8 cellular contexts compared by ENCODE assay signal in genomic region chr2:144358979-144359541, GRCh38.
DNase-seq lines count a peak whose midpoint lies in the region; ATAC-seq, FAIRE-seq and TF ChIP-seq lines count a peak whose summit lies in the region.

No MANE protein-coding gene starts in this region.

- DNase-seq in AG08396 (ENCODE audit: low spot score) = peak; percentile 14
- DNase-seq in mammary epithelial cell = peak; percentile 56
- no peak for DNase-seq in RWPE1 (ENCODE audit: low spot score)
- no peak for DNase-seq in D721Med (ENCODE audit: insufficient read length, low spot score)
- DNase-seq in esophagus muscularis mucosa (ENCODE audit: extremely low spot score) = no peak
- DNase-seq in coronary artery (ENCODE audit: low spot score) = no peak

- H3K27ac ChIP-seq in mammary epithelial cell (ENCODE audit: insufficient read depth, low read depth, low read length) = no peak overlapping the region
- H3K27ac ChIP-seq in RWPE1 = no peak overlapping the region
- H3K27ac ChIP-seq in esophagus muscularis mucosa (replicated peaks in 1 of 4) = no peak overlapping the region
- peak overlapping the region in 1 of 2 donors; percentile 33 for H3K27ac ChIP-seq in coronary artery

- no peak for TF ChIP-seq EP300 in esophagus muscularis mucosa (IDR thresholded peaks at IDR 0.05)

- intact Hi-C loops in mammary epithelial cell (cut with micrococcal nuclease) (no loop called here), esophagus muscularis mucosa (cut with DNase I) (no loop called here)

- WGBS in mammary epithelial cell (ENCODE audit: low coverage, missing lambda C conversion rate) = 80% methylated on average over 4 of the region's 4 CpGs
- WGBS in esophagus muscularis mucosa = 81% methylated on average over 4 of the region's 4 CpGs

- in situ Hi-C loops in mammary epithelial cell (cut with MboI; ENCODE audit: low sequenced_read_pairs in 2 of 2) = no loop called here

- TSS peak; percentile 97 for BruUV-seq in mammary epithelial cell (replicated peaks; lab: Mats Ljungman, UMichigan)

- CTCF ChIA-PET in mammary epithelial cell (lab: Charles Lee; ENCODE audit: low non-redundant PET) (no interaction called here), RWPE1 (lab: Yijun Ruan, JAX) (interaction anchor here (0.9 kb wide), 1 partner anchor 118 kb away, joined by 5 read pairs; no protein-coding TSS in a partner anchor)

- no peak for TF ChIP-seq CTCF in mammary epithelial cell (conservative IDR thresholded peaks at IDR 0.05 in 1 of 2, IDR thresholded peaks at IDR 0.05 in 1 of 2; ENCODE audit: extremely low read depth in 1 of 2, insufficient read depth in 1 of 2, low read depth in 1 of 2, low read length in 2 of 2)
- TF ChIP-seq CTCF in RWPE1 (conservative IDR thresholded peaks at IDR 0.05; ENCODE audit: low read depth) = no peak
- TF ChIP-seq CTCF in D721Med (IDR thresholded peaks at IDR 0.05; ENCODE audit: insufficient read depth, missing control alignments) = no peak
- TF ChIP-seq CTCF in esophagus muscularis mucosa (IDR thresholded peaks at IDR 0.05) = no peak
- no peak for TF ChIP-seq CTCF in coronary artery (IDR thresholded peaks at IDR 0.05)

- ATAC-seq in GM19328 (IDR thresholded peaks at IDR 0.05; ENCODE audit: unreplicated experiment) (peak; percentile 50), HG03196 (IDR thresholded peaks at IDR 0.05; ENCODE audit: unreplicated experiment) (peak; percentile 66)

- POLR2A ChIA-PET in RWPE1 (lab: Yijun Ruan, JAX; ENCODE audit: low non-redundant PET) = no interaction called here

- H3K36me3 ChIP-seq in mammary epithelial cell (ENCODE audit: insufficient read depth, low read length) (no peaks in the 10 kb centered on the region), esophagus muscularis mucosa (no peaks in the 10 kb centered on the region)

- H3K4me1 ChIP-seq in mammary epithelial cell (ENCODE audit: insufficient read depth, low read length) (peaks cover 18% of the 10 kb centered on the region), esophagus muscularis mucosa (no peaks in the 10 kb centered on the region)

- no peak overlapping the region for H3K4me2 ChIP-seq in mammary epithelial cell (ENCODE audit: insufficient read depth, low read depth, low read length)

- dilution Hi-C loops in mammary epithelial cell (cut with HindIII; ENCODE audit: low sequenced_read_pairs) = no loop called here

- no peak overlapping the region for H3K9ac ChIP-seq in mammary epithelial cell (ENCODE audit: insufficient read depth, low read length)

- H3K27me3 ChIP-seq in mammary epithelial cell (ENCODE audit: insufficient read depth, low read length) (no peaks in the 10 kb centered on the region), esophagus muscularis mucosa (no peaks in the 10 kb centered on the region)

- no peak for FAIRE-seq in D721Med (lab: Jason Lieb, UNC)

- no peak overlapping the region for H3K4me3 ChIP-seq in mammary epithelial cell (replicated peaks in 1 of 3; ENCODE audit: insufficient read depth in 1 of 3, low read depth in 2 of 3, low read length in 3 of 3)
- H3K4me3 ChIP-seq in esophagus muscularis mucosa = no peak overlapping the region
- H3K4me3 ChIP-seq in coronary artery = no peak overlapping the region

- H2AFZ ChIP-seq in mammary epithelial cell (ENCODE audit: low read depth, low read length) = peak overlapping the region; percentile 34

- H4K20me1 ChIP-seq in mammary epithelial cell (ENCODE audit: insufficient read depth, low read length) = no peaks in the 10 kb centered on the region

- no peak for TF ChIP-seq POLR2A in esophagus muscularis mucosa (IDR thresholded peaks at IDR 0.05; ENCODE audit: low read depth)

- no peaks in the 10 kb centered on the region for H3K79me2 ChIP-seq in mammary epithelial cell (ENCODE audit: insufficient read depth, low read length)

- H3K9me3 ChIP-seq in mammary epithelial cell (replicated peaks; ENCODE audit: insufficient read depth, low read length) (no peaks in the 10 kb centered on the region), esophagus muscularis mucosa (no peaks in the 10 kb centered on the region)

Comparison
In these comparisons a context has a peak if more than half of its experiments do, and no peak if none do; other contexts are left out.
1. DNase-seq: peak in AG08396 (single experiment) and mammary epithelial cell (single experiment); none in RWPE1 (single experiment), D721Med (single experiment), esophagus muscularis mucosa (single experiment) and coronary artery (single experiment).